In the genomic region with DNA sequence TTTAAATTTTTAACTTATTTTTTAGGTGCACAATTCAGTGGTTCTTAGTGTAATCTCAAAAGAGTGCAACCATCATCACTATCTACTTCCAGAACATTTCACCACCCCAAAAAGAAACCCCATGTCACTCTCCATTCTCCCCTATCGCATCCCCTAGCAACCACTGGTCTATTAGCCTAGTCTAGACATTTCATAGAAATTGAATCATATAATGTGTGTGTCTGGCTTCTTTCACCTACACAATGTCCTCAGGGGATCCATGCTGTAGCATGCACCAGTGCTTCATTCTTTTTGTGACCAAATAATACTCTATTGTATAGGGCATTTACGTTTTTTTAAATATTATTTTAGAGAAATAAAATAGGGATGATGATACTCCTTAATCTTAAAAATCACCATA, we compare ENCODE assay signal across 18 cellular contexts.
A peak's percentile ranks its signal among the peaks of the same experiment; 100 is the strongest.
DNase-seq lines count a peak whose midpoint lies in the region; ATAC-seq and TF ChIP-seq lines count a peak whose summit lies in the region.
"Had no signal": no experiment of that assay in that cellular context is flagged by ENCODE, and none has a peak within 500 bp of the region (broad histone marks: within the 10 kb centered on the region; RNA-seq: fewer than 3 reads in every experiment).

No MANE protein-coding gene starts in this region.

- H3K36me3 Mint-ChIP-seq in natural killer cell = no peaks in the 10 kb centered on the region
- no peaks in the 10 kb centered on the region for H3K36me3 Mint-ChIP-seq in natural killer cell treated with Interleukin-12 subunit alpha and Interleukin-12 subunit beta and Interleukin-15 and Interleukin-18, amount 100 ng/mL, for 72 hours
- peaks cover 2% of the 10 kb centered on the region for H3K36me3 Mint-ChIP-seq in T-helper 17 cell (ENCODE audit: low read depth)
- H3K36me3 Mint-ChIP-seq: IgD-negative memory B cell had no signal

- peak overlapping the region; percentile 67 for H3K4me3 Mint-ChIP-seq in natural killer cell
- no peak overlapping the region for H3K4me3 Mint-ChIP-seq in natural killer cell treated with Interleukin-12 subunit alpha and Interleukin-12 subunit beta and Interleukin-15 and Interleukin-18, amount 100 ng/mL, for 72 hours
- no peak overlapping the region for H3K4me3 Mint-ChIP-seq in T-helper 17 cell
- H3K4me3 Mint-ChIP-seq: CD14-positive monocyte, H9 had no signal

- intact Hi-C loops in natural killer cell (cut with micrococcal nuclease) (loop anchor here (2.0 kb wide), 1 partner anchor 13 kb away; no protein-coding TSS in a partner anchor), dorsolateral prefrontal cortex (cut with DNase I) (no loop called here)

- DNase-seq in natural killer cell = no peak
- no peak for DNase-seq in natural killer cell treated with Interleukin-12 subunit alpha and Interleukin-12 subunit beta and Interleukin-15 and Interleukin-18, amount 100 ng/mL, for 72 hours (ENCODE audit: low spot score)
- no peak for DNase-seq in T-helper 17 cell
- peak; percentile 61 to 72 for DNase-seq in foreskin keratinocyte
- no peak for DNase-seq in UCSD-AML1 (lab: John Stamatoyannopoulos, UW; ENCODE audit: unreplicated experiment)
- no peak for DNase-seq in NCI-H2171 treated with DMSO at 0.1 percent for 48 hours (lab: John Stamatoyannopoulos, UW)
- no peak for DNase-seq in dorsolateral prefrontal cortex
- DNase-seq: DMS53, H9, NCI-H187, NCI-H345, NCI-H526 treated with DMSO at 0.1 percent for 48 hours, PC-3 had no signal

- ATAC-seq in natural killer cell (no peak), T-helper 17 cell (no peak), foreskin keratinocyte (peak; percentile 46)
- no peak for ATAC-seq in natural killer cell treated with Interleukin-12 subunit alpha and Interleukin-12 subunit beta and Interleukin-15 and Interleukin-18, amount 100 ng/mL, for 72 hours
- ATAC-seq: PC-3 had no signal

- H3K27me3 ChIP-seq in foreskin keratinocyte (no peaks in the 10 kb centered on the region), dorsolateral prefrontal cortex (no peaks in the 10 kb centered on the region)
- H3K27me3 ChIP-seq: SJSA1 had no signal

- H3K9me3 ChIP-seq in T-helper 17 cell (ENCODE audit: control insufficient read depth, low read length, poor library complexity, severe bottlenecking) = no peaks in the 10 kb centered on the region
- H3K9me3 ChIP-seq: SJSA1 had no signal

- H3K9me3 Mint-ChIP-seq in natural killer cell = peaks cover 0 to 2% of the 10 kb centered on the region in 2 donors
- peaks cover 3% of the 10 kb centered on the region for H3K9me3 Mint-ChIP-seq in natural killer cell treated with Interleukin-12 subunit alpha and Interleukin-12 subunit beta and Interleukin-15 and Interleukin-18, amount 100 ng/mL, for 72 hours
- H3K9me3 Mint-ChIP-seq: H9, IgD-negative memory B cell had no signal

- H3K27ac Mint-ChIP-seq in natural killer cell = peak overlapping the region; percentile 86 to 93
- H3K27ac Mint-ChIP-seq in natural killer cell treated with Interleukin-12 subunit alpha and Interleukin-12 subunit beta and Interleukin-15 and Interleukin-18, amount 100 ng/mL, for 72 hours = no peak overlapping the region
- H3K27ac Mint-ChIP-seq in T-helper 17 cell = peak overlapping the region; percentile 85
- H3K27ac Mint-ChIP-seq: CD14-positive monocyte had no signal

- H3K4me1 ChIP-seq in foreskin keratinocyte = peaks cover 25% of the 10 kb centered on the region

- H3K4me3 ChIP-seq in dorsolateral prefrontal cortex = no peak overlapping the region
- H3K4me3 ChIP-seq: SJSA1 had no signal

- H3K4me1 Mint-ChIP-seq in natural killer cell = peaks cover 94 to 96% of the 10 kb centered on the region in 2 donors
- H3K4me1 Mint-ChIP-seq in natural killer cell treated with Interleukin-12 subunit alpha and Interleukin-12 subunit beta and Interleukin-15 and Interleukin-18, amount 100 ng/mL, for 72 hours (ENCODE audit: low read depth in 2 of 2) = peaks cover 77 to 90% of the 10 kb centered on the region in 2 donors
- H3K4me1 Mint-ChIP-seq in T-helper 17 cell = peaks cover 75% of the 10 kb centered on the region

- H3K27ac ChIP-seq in foreskin keratinocyte = no peak overlapping the region
- no peak overlapping the region for H3K27ac ChIP-seq in dorsolateral prefrontal cortex
- H3K27ac ChIP-seq: HL-60, RWPE1, SJSA1 had no signal

- TF ChIP-seq CTCF in natural killer cell (IDR thresholded peaks at IDR 0.05) (no peak), foreskin keratinocyte (conservative IDR thresholded peaks at IDR 0.05) (no peak), dorsolateral prefrontal cortex (IDR thresholded peaks at IDR 0.05 in 54 of 56, conservative IDR thresholded peaks at IDR 0.05 in 2 of 56; ENCODE audit: low read depth in 1 of 56, partially characterized antibody in 56 of 56) (no peak)

- H3K27me3 Mint-ChIP-seq in natural killer cell (ENCODE audit: low read depth in 2 of 2) = no peaks in the 10 kb centered on the region
- H3K27me3 Mint-ChIP-seq in natural killer cell treated with Interleukin-12 subunit alpha and Interleukin-12 subunit beta and Interleukin-15 and Interleukin-18, amount 100 ng/mL, for 72 hours = no peaks in the 10 kb centered on the region
- no peaks in the 10 kb centered on the region for H3K27me3 Mint-ChIP-seq in T-helper 17 cell
- H3K27me3 Mint-ChIP-seq: IgD-negative memory B cell had no signal

Comparison
In these comparisons a context has a peak if more than half of its experiments do, and no peak if none do; other contexts are left out.
1. H3K27ac Mint-ChIP-seq: peak in natural killer cell (2 of 2) and T-helper 17 cell (single experiment); none in natural killer cell treated with Interleukin-12 subunit alpha and Interleukin-12 subunit beta and Interleukin-15 and Interleukin-18, amount 100 ng/mL, for 72 hours (0 of 2).
2. DNase-seq: peak in foreskin keratinocyte (2 of 2); none in natural killer cell (single experiment), natural killer cell treated with Interleukin-12 subunit alpha and Interleukin-12 subunit beta and Interleukin-15 and Interleukin-18, amount 100 ng/mL, for 72 hours (single experiment), T-helper 17 cell (0 of 3), UCSD-AML1 (single experiment), NCI-H2171 treated with DMSO at 0.1 percent for 48 hours (single experiment) and dorsolateral prefrontal cortex (0 of 10).